ENCODE assay signal across 7 cellular contexts in genomic region chr1:156797212-156797871, GRCh38. TPM values are rescaled to one million over a fixed set of nuclear protein-coding genes. Genes with fewer than 3 reads are reported as not detected.
DNase-seq lines count a peak whose midpoint lies in the region; ATAC-seq, FAIRE-seq and TF ChIP-seq lines count a peak whose summit lies in the region.

No MANE protein-coding gene starts in this region.

- FAIRE-seq in frontal cortex (lab: Jason Lieb, UNC) = no peak

- peaks cover 3% of the 10 kb centered on the region for H4K20me1 ChIP-seq in hepatocyte (ENCODE audit: insufficient read depth, poor library complexity, severe bottlenecking)

- no peaks in the 10 kb centered on the region for H3K9me2 ChIP-seq in hepatocyte (replicated peaks; ENCODE audit: insufficient read depth)

- peak; percentile 79 for ATAC-seq in activated naive CD8-positive, alpha-beta T cell treated with anti-CD3 and anti-CD28 coated beads, Interleukin-2, amount 10 ng/mL, durations not matched to agents 7 days and 5 days (ENCODE audit: low read depth)

- in situ Hi-C loops in G401 (cut with HindIII; ENCODE audit: low sequenced_read_pairs) = no loop called here
- in situ Hi-C loops in KBM-7 (cut with MboI; ENCODE audit: low pct_unique_long_range_greater_than_20kb, low sequenced_read_pairs) = no loop called here

- H3K4me3 Mint-ChIP-seq in activated naive CD8-positive, alpha-beta T cell treated with anti-CD3 and anti-CD28 coated beads, Interleukin-2, amount 10 ng/mL, durations not matched to agents 7 days and 5 days = no peak overlapping the region

- WGBS in hepatocyte (ENCODE audit: low lambda C conversion rate, missing lambda C conversion rate) = 20% methylated on average over 4 of the region's 4 CpGs

- H2AFZ ChIP-seq in hepatocyte = no peak overlapping the region

- peaks cover 15% of the 10 kb centered on the region for H3K36me3 Mint-ChIP-seq in activated naive CD8-positive, alpha-beta T cell treated with anti-CD3 and anti-CD28 coated beads, Interleukin-2, amount 10 ng/mL, durations not matched to agents 7 days and 5 days

- POLR2A ChIA-PET in activated naive CD8-positive, alpha-beta T cell treated with anti-CD3 and anti-CD28 coated beads, Interleukin-2, amount 10 ng/mL, durations not matched to agents 7 days and 5 days (lab: Charles Lee) = interaction anchor here (1.7 to 3.3 kb wide), 2 partner anchors 10 to 63 kb away, joined by 4 to 19 read pairs; partner anchors contain the start of gene NTRK1

- no peak overlapping the region for H3K27ac ChIP-seq in hepatocyte

- no peak overlapping the region for H3K4me3 ChIP-seq in hepatocyte

- no peak overlapping the region for H3K27ac Mint-ChIP-seq in activated naive CD8-positive, alpha-beta T cell treated with anti-CD3 and anti-CD28 coated beads, Interleukin-2, amount 10 ng/mL, durations not matched to agents 7 days and 5 days

- H3K27me3 Mint-ChIP-seq in activated naive CD8-positive, alpha-beta T cell treated with anti-CD3 and anti-CD28 coated beads, Interleukin-2, amount 10 ng/mL, durations not matched to agents 7 days and 5 days = no peaks in the 10 kb centered on the region

- no peak overlapping the region for H3K4me2 ChIP-seq in hepatocyte

- H3K4me1 Mint-ChIP-seq in activated naive CD8-positive, alpha-beta T cell treated with anti-CD3 and anti-CD28 coated beads, Interleukin-2, amount 10 ng/mL, durations not matched to agents 7 days and 5 days = peaks cover 13% of the 10 kb centered on the region

- H3K36me3 ChIP-seq in hepatocyte (replicated peaks; ENCODE audit: insufficient read depth, low read depth) = peaks cover under 1% of the 10 kb centered on the region

- peak; percentile 66 for DNase-seq in G401 (ENCODE audit: low spot score)
- peak; percentile 76 for DNase-seq in KBM-7
- DNase-seq in RKO (ENCODE audit: low spot score) = peak; percentile 53
- DNase-seq in activated naive CD8-positive, alpha-beta T cell treated with anti-CD3 and anti-CD28 coated beads, Interleukin-2, amount 10 ng/mL, durations not matched to agents 7 days and 5 days = no peak
- DNase-seq in hepatocyte (ENCODE audit: low spot score) = peak; percentile 69
- DNase-seq in stimulated activated CD4-positive, alpha-beta T cell treated with anti-CD3 and anti-CD28 coated beads, Interleukin-4, amount 100 ng/mL, for 1 hour = peak; percentile 49
- DNase-seq in frontal cortex (ENCODE audit: low spot score in 2 of 2) = no peak

- H3K9me3 Mint-ChIP-seq in activated naive CD8-positive, alpha-beta T cell treated with anti-CD3 and anti-CD28 coated beads, Interleukin-2, amount 10 ng/mL, durations not matched to agents 7 days and 5 days = no peaks in the 10 kb centered on the region

- H3K27me3 ChIP-seq in hepatocyte = no peaks in the 10 kb centered on the region

- no peaks in the 10 kb centered on the region for H3K9me3 ChIP-seq in hepatocyte (ENCODE audit: low read depth)

- TF ChIP-seq CTCF in hepatocyte (IDR thresholded peaks at IDR 0.05; ENCODE audit: poor library complexity) = peak; percentile 78

- peaks cover 8% of the 10 kb centered on the region for H3K4me1 ChIP-seq in hepatocyte (ENCODE audit: insufficient read depth)

- H3K79me2 ChIP-seq in hepatocyte = no peaks in the 10 kb centered on the region

RNA-seq across cellular contexts. Expression of gene SH2D2A, which starts 19.3 kb away (rescaled TPM):
- total RNA-seq in G401 (2014; rRNA removed; shearing (Covaris generic)) = 1.8 and 2.4 TPM in 2 replicates
- total RNA-seq in activated naive CD8-positive, alpha-beta T cell treated with anti-CD3 and anti-CD28 coated beads, Interleukin-2, amount 10 ng/mL, durations not matched to agents 7 days and 5 days = 10 to 100 TPM; 86.0 to 89.2 TPM
- total RNA-seq in hepatocyte (0.60 and 2.6 TPM in 2 replicates), frontal cortex (0.41 TPM)
- polyA plus RNA-seq in hepatocyte = 0.18 TPM in 1 of 2 replicates, not detected in the other

RNA-seq across cellular contexts. Expression of gene PRCC, which starts 30.0 kb away (rescaled TPM):
- total RNA-seq in G401 (2014; rRNA removed; shearing (Covaris generic)) = 45.4 and 51.1 TPM in 2 replicates
- 10 to 100 TPM; 65.7 to 76.0 TPM for total RNA-seq in activated naive CD8-positive, alpha-beta T cell treated with anti-CD3 and anti-CD28 coated beads, Interleukin-2, amount 10 ng/mL, durations not matched to agents 7 days and 5 days
- total RNA-seq in hepatocyte (35.9 and 45.0 TPM in 2 replicates), frontal cortex (14.3 TPM)
- 85.2 and 108 TPM in 2 replicates for polyA plus RNA-seq in hepatocyte

RNA-seq across cellular contexts. Expression of gene HDGF, which starts 45.9 kb away (rescaled TPM):
- 481 and 510 TPM in 2 replicates for total RNA-seq in G401 (2014; rRNA removed; shearing (Covaris generic))
- total RNA-seq in activated naive CD8-positive, alpha-beta T cell treated with anti-CD3 and anti-CD28 coated beads, Interleukin-2, amount 10 ng/mL, durations not matched to agents 7 days and 5 days = 100 to 1,000 TPM; 186 to 196 TPM
- 160 and 192 TPM in 2 replicates for total RNA-seq in hepatocyte
- 153 and 166 TPM in 2 replicates for polyA plus RNA-seq in hepatocyte
- 63.6 TPM for total RNA-seq in frontal cortex

RNA-seq across cellular contexts. Expression of gene MRPL24, which starts 56.5 kb away (rescaled TPM):
- 34.2 and 88.7 TPM in 2 replicates for total RNA-seq in G401 (2014; rRNA removed; shearing (Covaris generic))
- 10 to 100 TPM; 45.0 to 51.1 TPM for total RNA-seq in activated naive CD8-positive, alpha-beta T cell treated with anti-CD3 and anti-CD28 coated beads, Interleukin-2, amount 10 ng/mL, durations not matched to agents 7 days and 5 days
- 40.4 and 44.9 TPM in 2 replicates for total RNA-seq in hepatocyte
- 61.9 and 64.1 TPM in 2 replicates for polyA plus RNA-seq in hepatocyte
- 14.7 TPM for total RNA-seq in frontal cortex

Comparison
In these comparisons a context has a peak if more than half of its experiments do, and no peak if none do; other contexts are left out.
1. DNase-seq: peak in G401 (single experiment), KBM-7 (single experiment), RKO (single experiment), hepatocyte (single experiment) and stimulated activated CD4-positive, alpha-beta T cell treated with anti-CD3 and anti-CD28 coated beads, Interleukin-4, amount 100 ng/mL, for 1 hour (single experiment); none in activated naive CD8-positive, alpha-beta T cell treated with anti-CD3 and anti-CD28 coated beads, Interleukin-2, amount 10 ng/mL, durations not matched to agents 7 days and 5 days (single experiment) and frontal cortex (0 of 2).
2. RNA of gene SH2D2A, which starts 19.3 kb away (total RNA-seq): 86.0 to 89.2 TPM in activated naive CD8-positive, alpha-beta T cell treated with anti-CD3 and anti-CD28 coated beads, Interleukin-2, amount 10 ng/mL, durations not matched to agents 7 days and 5 days; 1.8 to 2.4 TPM in G401, 0.60 to 2.6 TPM in hepatocyte and 0.41 TPM in frontal cortex (single experiment); every median in the first group is over 10 times any median in the second.